ENCODE assay signal across 9 cellular contexts in genomic region chr12:48165089-48166031, GRCh38. TPM values are rescaled to one million over a fixed set of nuclear protein-coding genes. Genes with fewer than 3 reads are reported as not detected.
DNase-seq lines count a peak whose midpoint lies in the region; ATAC-seq and TF ChIP-seq lines count a peak whose summit lies in the region.
"Had no signal": no experiment of that assay in that cellular context is flagged by ENCODE, and none has a peak within 500 bp of the region (broad histone marks: within the 10 kb centered on the region; RNA-seq: fewer than 3 reads in every experiment).

No MANE protein-coding gene starts in this region.

- intact Hi-C loops in Right ventricle myocardium superior (cut with DNase I) (loop anchor here (2.0 to 10.0 kb wide), 2 partner anchors 81 to 221 kb away; no protein-coding TSS in a partner anchor), sigmoid colon (cut with DNase I) (loop anchor here (10.0 kb wide), 1 partner anchor 201 kb away; the partner anchor contains the start of gene TMEM106C)

- H3K36me3 Mint-ChIP-seq in activated naive CD4-positive, alpha-beta T cell treated with anti-CD3 and anti-CD28 coated beads, Interleukin-2, amount 50 U/mL, for 24 hours, result no peaks in the 10 kb centered on the region
- H3K36me3 Mint-ChIP-seq: activated naive CD8-positive, alpha-beta T cell treated with anti-CD3 and anti-CD28 coated beads, Interleukin-2, amount 10 ng/mL, durations not matched to agents 7 days and 5 days had no signal

- H3K27me3 Mint-ChIP-seq in activated naive CD4-positive, alpha-beta T cell treated with anti-CD3 and anti-CD28 coated beads, Interleukin-2, amount 50 U/mL, for 24 hours, result peaks cover 4% of the 10 kb centered on the region

- no peak overlapping the region for H3K27ac ChIP-seq in sigmoid colon

- H3K4me1 Mint-ChIP-seq in activated naive CD4-positive, alpha-beta T cell treated with anti-CD3 and anti-CD28 coated beads, Interleukin-2, amount 50 U/mL, for 24 hours, result peaks cover 9% of the 10 kb centered on the region

- peak overlapping the region; percentile 70 for H3K27ac Mint-ChIP-seq in activated naive CD4-positive, alpha-beta T cell treated with anti-CD3 and anti-CD28 coated beads, Interleukin-2, amount 50 U/mL, for 24 hours
- H3K27ac Mint-ChIP-seq: activated naive CD8-positive, alpha-beta T cell treated with anti-CD3 and anti-CD28 coated beads, Interleukin-2, amount 10 ng/mL, durations not matched to agents 7 days and 5 days had no signal

- no peaks in the 10 kb centered on the region for H3K4me1 ChIP-seq in sigmoid colon

- no peaks in the 10 kb centered on the region for H3K9me3 ChIP-seq in sigmoid colon

- no peak for TF ChIP-seq EP300 in sigmoid colon (IDR thresholded peaks at IDR 0.05)

- ATAC-seq in HG03354 (IDR thresholded peaks at IDR 0.05; ENCODE audit: poor library complexity, severe bottlenecking, unreplicated experiment) (peak; percentile 58), Right ventricle myocardium superior (ENCODE audit: poor library complexity) (peak; percentile 80), HG03521 (IDR thresholded peaks at IDR 0.05; ENCODE audit: unreplicated experiment) (no peak)

- 7 to 23% methylated on average over 2 of the region's 2 CpGs for WGBS in sigmoid colon, 2 donors

- H3K27me3 ChIP-seq in sigmoid colon, result no peaks in the 10 kb centered on the region

- H3K9me3 Mint-ChIP-seq in activated naive CD4-positive, alpha-beta T cell treated with anti-CD3 and anti-CD28 coated beads, Interleukin-2, amount 50 U/mL, for 24 hours, result no peaks in the 10 kb centered on the region
- H3K9me3 Mint-ChIP-seq: activated naive CD8-positive, alpha-beta T cell treated with anti-CD3 and anti-CD28 coated beads, Interleukin-2, amount 10 ng/mL, durations not matched to agents 7 days and 5 days had no signal

- peak; percentile 54 to 86 (median 74) for TF ChIP-seq CTCF in sigmoid colon (IDR thresholded peaks at IDR 0.05)

- no peak overlapping the region for H3K4me3 ChIP-seq in sigmoid colon

- no peak overlapping the region for H3K4me3 Mint-ChIP-seq in activated naive CD4-positive, alpha-beta T cell treated with anti-CD3 and anti-CD28 coated beads, Interleukin-2, amount 50 U/mL, for 24 hours
- H3K4me3 Mint-ChIP-seq: activated naive CD8-positive, alpha-beta T cell treated with anti-CD3 and anti-CD28 coated beads, Interleukin-2, amount 10 ng/mL, durations not matched to agents 7 days and 5 days had no signal

- H3K36me3 ChIP-seq in sigmoid colon, result no peaks in the 10 kb centered on the region

- peak; percentile 62 for DNase-seq in DMS 273 (lab: John Stamatoyannopoulos, UW; ENCODE audit: unreplicated experiment)
- DNase-seq in DMS 273 treated with DMSO at 0.1 percent for 48 hours (lab: John Stamatoyannopoulos, UW), result no peak
- peak; percentile 6 for DNase-seq in NOMO-1 treated with dmso at 0.1 percent for 144 hours (lab: John Stamatoyannopoulos, UW; ENCODE audit: unreplicated experiment)
- DNase-seq in Right ventricle myocardium superior, result no peak
- DNase-seq in sigmoid colon, result no peak
- DNase-seq: activated naive CD8-positive, alpha-beta T cell treated with anti-CD3 and anti-CD28 coated beads, Interleukin-2, amount 10 ng/mL, durations not matched to agents 7 days and 5 days had no signal

- no peak for TF ChIP-seq POLR2A in sigmoid colon (IDR thresholded peaks at IDR 0.05)

RNA-seq across cellular contexts. Expression of gene ASB8, which starts 8.0 kb away (rescaled TPM):
- total RNA-seq in Right ventricle myocardium superior, result 86.0 TPM
- total RNA-seq in sigmoid colon, result 10 to 100 TPM; 35.6 to 64.3 (median 38.5) TPM
- 10 to 100 TPM; 20.6 to 27.0 (median 25.8) TPM for polyA plus RNA-seq in sigmoid colon

RNA-seq across cellular contexts. Expression of gene CCDC184, which starts 18.1 kb away (rescaled TPM):
- total RNA-seq in Right ventricle myocardium superior (0.97 TPM), sigmoid colon (1 to 10 TPM; 1.7 to 3.3 (median 2.1) TPM)
- under 1 TPM in 2 of 3 donors, not detected in 1; 0.60 to 0.96 TPM for polyA plus RNA-seq in sigmoid colon

RNA-seq across cellular contexts. Expression of gene OR10AD1, which starts 37.7 kb away (rescaled TPM):
- total RNA-seq in Right ventricle myocardium superior (not detected), sigmoid colon (not detected)
- polyA plus RNA-seq in sigmoid colon, result not detected
- total RNA-seq: activated naive CD8-positive, alpha-beta T cell treated with anti-CD3 and anti-CD28 coated beads, Interleukin-2, amount 10 ng/mL, durations not matched to agents 7 days and 5 days had no signal

RNA-seq across cellular contexts. Expression of gene PFKM, which starts 46.2 kb away (rescaled TPM):
- 752 TPM for total RNA-seq in Right ventricle myocardium superior
- total RNA-seq in sigmoid colon, result 10 to 100 TPM; 59.2 to 70.6 (median 67.3) TPM
- polyA plus RNA-seq in sigmoid colon, result 10 to 100 TPM; 15.6 to 31.1 (median 17.8) TPM

RNA-seq across cellular contexts. Expression of gene SENP1, which starts 59.5 kb away (rescaled TPM):
- total RNA-seq in Right ventricle myocardium superior, result 5.1 TPM
- 10 to 100 TPM; 16.9 to 26.0 (median 24.3) TPM for total RNA-seq in sigmoid colon
- 1 to 10 TPM; 4.2 to 5.9 (median 4.4) TPM for polyA plus RNA-seq in sigmoid colon

Comparison
In these comparisons a context has a peak if more than half of its experiments do, and no peak if none do; other contexts are left out.
1. DNase-seq: peak in DMS 273 (single experiment) and NOMO-1 treated with dmso at 0.1 percent for 144 hours (single experiment); none in DMS 273 treated with DMSO at 0.1 percent for 48 hours (single experiment), Right ventricle myocardium superior (single experiment) and sigmoid colon (single experiment).